In genomic region chr2:176484838-176485237, GRCh38 we compare ENCODE assay signal across 24 cellular contexts.
A peak's percentile ranks its signal among the peaks of the same experiment; 100 is the strongest.
DNase-seq lines count a peak whose midpoint lies in the region; ATAC-seq and TF ChIP-seq lines count a peak whose summit lies in the region.
"Had no signal": no experiment of that assay in that cellular context is flagged by ENCODE, and none has a peak within 500 bp of the region (broad histone marks: within the 10 kb centered on the region; RNA-seq: fewer than 3 reads in every experiment).

No MANE protein-coding gene starts in this region.

- no peak overlapping the region for H3K27ac ChIP-seq in osteoblast (ENCODE audit: low read depth, low read length)
- H3K27ac ChIP-seq: pancreas, PC-9, tibial nerve, WERI-Rb-1 had no signal

- H3K36me3 ChIP-seq in osteoblast (ENCODE audit: insufficient read depth, low read length), result no peaks in the 10 kb centered on the region
- H3K36me3 ChIP-seq: pancreas, tibial nerve, WERI-Rb-1 had no signal

- DNase-seq in GM03348 (ENCODE audit: low spot score) (peak; percentile 33), M059J (ENCODE audit: low read depth) (peak; percentile 15), dermis microvascular lymphatic vessel endothelial cell (ENCODE audit: low read depth in 2 of 2) (peak; percentile 47 to 81), osteoblast (ENCODE audit: insufficient read length, low spot score, missing footprints) (peak; percentile 70), activated T-cell treated with anti-CD3 and anti-CD28 coated beads for 4 hours (no peak), dedifferentiated amniotic fluid mesenchymal stem cell (ENCODE audit: extremely low spot score) (no peak)
- DNase-seq: activated CD4-positive, alpha-beta T cell treated with anti-CD3 and anti-CD28 coated beads, Interleukin-2, amount 50 U/mL, for 48 hours; activated naive CD4-positive, alpha-beta T cell; amygdala; effector memory CD8-positive, alpha-beta T cell; hippocampal formation; IMR-90; mesenchymal stem cell; naive B cell; NCI-H187 treated with DMSO at 0.1 percent for 48 hours; NCI-H774; pancreas; PC-9; SIG-M5; stimulated activated naive CD4-positive, alpha-beta T cell; WERI-Rb-1 had no signal

- no peak overlapping the region for H3K4me2 ChIP-seq in osteoblast (ENCODE audit: insufficient read depth, low read length)
- H3K4me2 ChIP-seq: PC-9 had no signal

- peaks cover 15% of the 10 kb centered on the region for H3K27me3 ChIP-seq in osteoblast (ENCODE audit: insufficient read depth, low read length)
- H3K27me3 ChIP-seq: tibial nerve had no signal

- H3K4me3 ChIP-seq in osteoblast (ENCODE audit: insufficient read depth, low read length), result no peak overlapping the region
- H3K4me3 ChIP-seq: pancreas, PC-9, tibial nerve had no signal

- peaks cover 21% of the 10 kb centered on the region for H3K4me1 ChIP-seq in osteoblast (ENCODE audit: insufficient read depth, low read length)
- H3K4me1 ChIP-seq: pancreas, tibial nerve had no signal

- no peaks in the 10 kb centered on the region for H3K79me2 ChIP-seq in osteoblast (ENCODE audit: insufficient read depth, low read length)

- H3K9me3 ChIP-seq in osteoblast (ENCODE audit: low read depth, low read length), result no peaks in the 10 kb centered on the region
- H3K9me3 ChIP-seq: pancreas, tibial nerve had no signal

- ATAC-seq in HG02885 (IDR thresholded peaks at IDR 0.05; ENCODE audit: poor library complexity, unreplicated experiment), result no peak
- ATAC-seq: effector memory CD8-positive, alpha-beta T cell; HCT116; pancreas had no signal

- H4K20me1 ChIP-seq in osteoblast (ENCODE audit: insufficient read depth, low read length), result no peaks in the 10 kb centered on the region

- TF ChIP-seq CTCF in osteoblast (IDR thresholded peaks at IDR 0.05; ENCODE audit: extremely low read depth, low read depth, low read length), result no peak

- no peak overlapping the region for H2AFZ ChIP-seq in osteoblast (ENCODE audit: low read length)
- H2AFZ ChIP-seq: PC-9 had no signal

Comparison
In these comparisons a context has a peak if more than half of its experiments do, and no peak if none do; other contexts are left out.
1. DNase-seq: peak in GM03348 (single experiment), M059J (single experiment), dermis microvascular lymphatic vessel endothelial cell (2 of 2) and osteoblast (single experiment); none in activated T-cell treated with anti-CD3 and anti-CD28 coated beads for 4 hours (single experiment) and dedifferentiated amniotic fluid mesenchymal stem cell (single experiment).